ENCODE assay signal across 20 cellular contexts in genomic region chr6:163547287-163547686, GRCh38.
DNase-seq lines count a peak whose midpoint lies in the region; ATAC-seq and TF ChIP-seq lines count a peak whose summit lies in the region.
"Had no signal": no experiment of that assay in that cellular context is flagged by ENCODE, and none has a peak within 500 bp of the region (broad histone marks: within the 10 kb centered on the region; RNA-seq: fewer than 3 reads in every experiment).

No MANE protein-coding gene starts in this region.

- peaks cover 6% of the 10 kb centered on the region for H3K36me3 ChIP-seq in cardiac muscle cell
- peaks cover 9% of the 10 kb centered on the region for H3K36me3 ChIP-seq in left ventricle myocardium inferior
- H3K36me3 ChIP-seq in gastrocnemius medialis = no peaks in the 10 kb centered on the region
- no peaks in the 10 kb centered on the region for H3K36me3 ChIP-seq in adrenal gland (replicated peaks in 1 of 2)

- H3K4me3 ChIP-seq in cardiac muscle cell (no peak overlapping the region), left ventricle myocardium inferior (peak overlapping the region; percentile 0), gastrocnemius medialis (no peak overlapping the region), adrenal gland (no peak overlapping the region)
- H3K4me3 ChIP-seq: A549 had no signal

- H3K36me3 Mint-ChIP-seq in WTC11 (peaks cover 10% of the 10 kb centered on the region), glutamatergic neuron (ENCODE audit: unreplicated experiment) (no peaks in the 10 kb centered on the region)

- H3K27ac Mint-ChIP-seq in WTC11 = peak overlapping the region; percentile 68
- H3K27ac Mint-ChIP-seq in glutamatergic neuron (ENCODE audit: unreplicated experiment) = no peak overlapping the region
- H3K27ac Mint-ChIP-seq: B cell had no signal

- H3K4me1 ChIP-seq in cardiac muscle cell (ENCODE audit: low read depth) (peaks cover 46% of the 10 kb centered on the region), left ventricle myocardium inferior (peaks cover 92% of the 10 kb centered on the region), gastrocnemius medialis (peaks cover 59 to 67% of the 10 kb centered on the region in 2 donors), adrenal gland (replicated peaks in 1 of 2) (no peaks in the 10 kb centered on the region)
- H3K4me1 ChIP-seq: A549 had no signal

- in situ Hi-C loops in gastrocnemius medialis (cut with MboI; ENCODE audit: low sequenced_read_pairs in 4 of 4) = no loop called here

- WGBS in adrenal gland, 4 donors = 78 to 94% (median 91%) methylated on average over 3 of the region's 3 CpGs

- CTCF ChIA-PET in WTC11 (lab: Charles Lee) = no interaction called here

- no peaks in the 10 kb centered on the region for H3K27me3 ChIP-seq in cardiac muscle cell
- H3K27me3 ChIP-seq in left ventricle myocardium inferior (ENCODE audit: low read depth) = no peaks in the 10 kb centered on the region
- no peaks in the 10 kb centered on the region for H3K27me3 ChIP-seq in gastrocnemius medialis
- no peaks in the 10 kb centered on the region for H3K27me3 ChIP-seq in adrenal gland

- DNase-seq in cardiac muscle cell (ENCODE audit: low read depth in 1 of 2, low spot score in 1 of 2) (no peak), cardiac septum (ENCODE audit: low spot score) (no peak), WTC11 (ENCODE audit: low spot score) (no peak), left ventricle myocardium inferior (no peak), gastrocnemius medialis (no peak), NCI-H226 (no peak), adrenal gland (no peak), glutamatergic neuron (no peak)
- DNase-seq: MM.1S; NCI-H1092; NCI-H1436; NCI-H187 treated with DMSO at 0.1 percent for 48 hours; NCI-H2107; NCI-H510A; NCI-H774; NK-92 treated with Interleukin-12 subunit alpha and Interleukin-12 subunit beta, amount 100 ng/mL, for 24 hours had no signal

- H3K27me3 Mint-ChIP-seq in WTC11 (ENCODE audit: low read depth) (no peaks in the 10 kb centered on the region), glutamatergic neuron (ENCODE audit: unreplicated experiment) (peaks cover 4% of the 10 kb centered on the region)
- H3K27me3 Mint-ChIP-seq: B cell had no signal

- no peaks in the 10 kb centered on the region for H3K9me3 ChIP-seq in cardiac muscle cell (ENCODE audit: low read depth)
- no peaks in the 10 kb centered on the region for H3K9me3 ChIP-seq in left ventricle myocardium inferior (replicated peaks)
- H3K9me3 ChIP-seq in gastrocnemius medialis = no peaks in the 10 kb centered on the region
- H3K9me3 ChIP-seq in adrenal gland (replicated peaks in 1 of 3) = no peaks in the 10 kb centered on the region
- H3K9me3 ChIP-seq: A549 had no signal

- TF ChIP-seq POLR2A in gastrocnemius medialis (IDR thresholded peaks at IDR 0.05) (no peak), adrenal gland (IDR thresholded peaks at IDR 0.05) (no peak)

- POLR2A ChIA-PET in WTC11 (lab: Charles Lee) = no interaction called here

- ATAC-seq in WTC11 (no peak), gastrocnemius medialis (peak; percentile 76 to 80)
- ATAC-seq: A549 had no signal

- no peak overlapping the region for H3K4me3 Mint-ChIP-seq in WTC11
- no peak overlapping the region for H3K4me3 Mint-ChIP-seq in glutamatergic neuron (ENCODE audit: unreplicated experiment)
- H3K4me3 Mint-ChIP-seq: B cell, CD14-positive monocyte had no signal

- H3K9me3 Mint-ChIP-seq in WTC11 (peaks cover 8% of the 10 kb centered on the region; the same call in 1 of the 2 replicates), glutamatergic neuron (ENCODE audit: unreplicated experiment) (no peaks in the 10 kb centered on the region)
- H3K9me3 Mint-ChIP-seq: CD14-positive monocyte had no signal

- intact Hi-C loops in cardiac septum (cut with DNase I) = no loop called here
- intact Hi-C loops in left ventricle myocardium inferior (cut with micrococcal nuclease) = no loop called here
- intact Hi-C loops in gastrocnemius medialis (cut with DNase I; ENCODE audit: low total_unique reads) = no loop called here
- intact Hi-C loops in adrenal gland (cut with DNase I) = no loop called here

- H3K27ac ChIP-seq in cardiac muscle cell (peak overlapping the region; percentile 58), left ventricle myocardium inferior (replicated peaks) (peak overlapping the region; percentile 50), gastrocnemius medialis (peak overlapping the region; percentile 65 to 83 (median 74)), adrenal gland (no peak overlapping the region)
- H3K27ac ChIP-seq: A549, RWPE1 had no signal

- H3K4me1 Mint-ChIP-seq in WTC11 = peaks cover 57% of the 10 kb centered on the region
- peaks cover 33% of the 10 kb centered on the region for H3K4me1 Mint-ChIP-seq in glutamatergic neuron (ENCODE audit: low read depth, unreplicated experiment)

- TF ChIP-seq CTCF in cardiac muscle cell (IDR thresholded peaks at IDR 0.05; ENCODE audit: low read depth, low read length) = no peak
- no peak for TF ChIP-seq CTCF in WTC11 (IDR thresholded peaks at IDR 0.05)
- no peak for TF ChIP-seq CTCF in left ventricle myocardium inferior (IDR thresholded peaks at IDR 0.05; ENCODE audit: borderline replicate concordance)
- no peak for TF ChIP-seq CTCF in gastrocnemius medialis (IDR thresholded peaks at IDR 0.05 in 4 of 5, conservative IDR thresholded peaks at IDR 0.05 in 1 of 5)
- TF ChIP-seq CTCF in adrenal gland (IDR thresholded peaks at IDR 0.05) = no peak
- no peak for TF ChIP-seq CTCF in glutamatergic neuron (IDR thresholded peaks at IDR 0.05; ENCODE audit: partially characterized antibody, unreplicated experiment)

TF ChIP-seq in WTC11, 78 proteins besides CTCF, POLR2A, EP300 and RAD21:
- no peak for TF ChIP-seq NFATC4 (CRISPR knock-in tag; IDR thresholded peaks at IDR 0.05)
- no peak for TF ChIP-seq KAT7 (CRISPR knock-in tag; IDR thresholded peaks at IDR 0.05; ENCODE audit: borderline replicate concordance)
- TF ChIP-seq ZNF138 (CRISPR knock-in tag; conservative IDR thresholded peaks at IDR 0.05) = no peak
- no peak for TF ChIP-seq ZNF232 (CRISPR knock-in tag; IDR thresholded peaks at IDR 0.05)
- TF ChIP-seq ZNF317 (CRISPR knock-in tag; IDR thresholded peaks at IDR 0.05; ENCODE audit: borderline replicate concordance, low read depth) = no peak

Comparison
In these comparisons a context has a peak if more than half of its experiments do, and no peak if none do; other contexts are left out.
1. H3K27ac ChIP-seq: peak in cardiac muscle cell (single experiment), left ventricle myocardium inferior (single experiment) and gastrocnemius medialis (4 of 4); none in adrenal gland (0 of 5).